ENCODE assay signal across 1 cellular context in genomic region chr19:21851596-21852345, GRCh38.
TF ChIP-seq lines count a peak whose summit lies in the region.

No MANE protein-coding gene starts in this region.

TF ChIP-seq in H1, 55 proteins besides CTCF, POLR2A, EP300 and RAD21 (continued from another document):
- TF ChIP-seq SIN3A (conservative IDR thresholded peaks at IDR 0.05 in 1 of 2, IDR thresholded peaks at IDR 0.05 in 1 of 2; ENCODE audit: low read depth in 1 of 2, low read length in 2 of 2) (peak in 1 of 2 experiments; percentile 28; a peak in 1 of 4 replicates), GTF2F1 (IDR thresholded peaks at IDR 0.05; ENCODE audit: borderline replicate concordance, low read depth, low read length) (0 out of 2 replicates have a peak, but pooled peaks have one; percentile 70), TAF7 (optimal IDR thresholded peaks at IDR 0.05; ENCODE audit: borderline replicate concordance, low read depth, low read length) (peak; percentile 90), NRF1 (IDR thresholded peaks at IDR 0.05; ENCODE audit: low read depth, low read length) (peak; percentile 16; the same call in 1 of the 2 replicates), CHD2 (IDR thresholded peaks at IDR 0.05; ENCODE audit: low read length) (peak; percentile 85), USF2 (IDR thresholded peaks at IDR 0.05; ENCODE audit: low read length) (peak; percentile 24; the same call in 1 of the 2 replicates), SIX5 (IDR thresholded peaks at IDR 0.05; ENCODE audit: low read depth, low read length) (no peak), TBP (IDR thresholded peaks at IDR 0.05; ENCODE audit: low read depth, low read length) (peak; percentile 86), PHF8 (conservative IDR thresholded peaks at IDR 0.05; ENCODE audit: low read depth, low read length) (peak; percentile 99), CBX5 (IDR thresholded peaks at IDR 0.05; ENCODE audit: low read depth, low read length) (no peak), POLR2AphosphoS5 (IDR thresholded peaks at IDR 0.05; ENCODE audit: low read depth, low read length) (peak; percentile 95), JUND (IDR thresholded peaks at IDR 0.05; ENCODE audit: low read length) (peak; percentile 30; the same call in 1 of the 2 replicates), ASH2L (IDR thresholded peaks at IDR 0.05; ENCODE audit: low read length) (peak; percentile 68), TAF1 (IDR thresholded peaks at IDR 0.05; ENCODE audit: low read depth, low read length) (peak; percentile 90), POU5F1 (IDR thresholded peaks at IDR 0.05; ENCODE audit: low read depth, low read length) (no peak), RBBP5 (IDR thresholded peaks at IDR 0.05; ENCODE audit: borderline replicate concordance, low read depth, low read length) (0 out of 2 replicates have a peak, but pooled peaks have one; percentile 68)
TF ChIP-seq in H1: peak in this region for 19.
